ENCODE assay signal across 8 cellular contexts in genomic region chr5:150904479-150905311, GRCh38. TPM values are rescaled to one million over a fixed set of nuclear protein-coding genes. Genes with fewer than 3 reads are reported as not detected.
DNase-seq lines count a peak whose midpoint lies in the region; ATAC-seq and TF ChIP-seq lines count a peak whose summit lies in the region.

Gene ZNF300, minus strand, starts transcription at chr5:150904980. Its CDS starts 1,825 bp downstream, at chr5:150903155.

- no peaks in the 10 kb centered on the region for H3K36me3 ChIP-seq in MM.1S (replicated peaks; ENCODE audit: insufficient read depth, low read length)

- no peaks in the 10 kb centered on the region for H3K4me1 Mint-ChIP-seq in effector memory CD8-positive, alpha-beta T cell (ENCODE audit: low read depth in 2 of 2)

- no peaks in the 10 kb centered on the region for H3K79me2 ChIP-seq in MM.1S (ENCODE audit: low read length)

- no peaks in the 10 kb centered on the region for H4K20me1 ChIP-seq in MM.1S (ENCODE audit: insufficient read depth, low read length)

- H3K4me3 Mint-ChIP-seq in effector memory CD8-positive, alpha-beta T cell = peak within 1 kb of the TSS; percentile 66 to 73

- H3K9me2 ChIP-seq in MM.1S (replicated peaks; ENCODE audit: insufficient read depth, low read length) = no peaks in the 10 kb centered on the region

- no peak within 1 kb of the TSS for H3K4me2 ChIP-seq in MM.1S (ENCODE audit: low read depth, low read length)

- DNase-seq in NCI-H2171 treated with DMSO at 0.1 percent for 48 hours (lab: John Stamatoyannopoulos, UW) (peak; percentile 89), lower leg skin (ENCODE audit: low spot score in 2 of 2) (peak; percentile 77 to 95), MM.1S (no peak), SW480 (ENCODE audit: low spot score) (no peak)
- DNase-seq in activated CD8-positive, alpha-beta memory T cell treated with anti-CD3 and anti-CD28 coated beads for 48 hours (ENCODE audit: low read depth in 2 of 3, low spot score in 2 of 3) = peak; percentile 7 to 19 (median 11)
- DNase-seq in effector memory CD8-positive, alpha-beta T cell = peak; percentile 2 to 31 (median 8)
- peak; percentile 5 to 28 for DNase-seq in stimulated activated CD4-positive, alpha-beta T cell treated with anti-CD3 and anti-CD28 coated beads, Interleukin-2, amount 100 ng/mL, for 48 hours

- H3K27me3 Mint-ChIP-seq in effector memory CD8-positive, alpha-beta T cell = peaks cover 25 to 28% of the 10 kb centered on the region in 2 donors

- TF ChIP-seq POLR2A in lower leg skin (IDR thresholded peaks at IDR 0.05) = no peak

- H3K27ac ChIP-seq in MM.1S (ENCODE audit: low read length) = no peak within 1 kb of the TSS

- TF ChIP-seq CTCF in lower leg skin (IDR thresholded peaks at IDR 0.05) (no peak), MM.1S (IDR thresholded peaks at IDR 0.05; ENCODE audit: low read length) (no peak)

- H3K36me3 Mint-ChIP-seq in effector memory CD8-positive, alpha-beta T cell (ENCODE audit: insufficient read depth) = no peaks in the 10 kb centered on the region

- no peak within 1 kb of the TSS for H2AFZ ChIP-seq in MM.1S (ENCODE audit: low read length)

- peak within 1 kb of the TSS; percentile 40 for H3K4me3 ChIP-seq in lower leg skin (ENCODE audit: low read depth, poor library complexity, severe bottlenecking)
- H3K4me3 ChIP-seq in MM.1S (ENCODE audit: low read length) = no peak within 1 kb of the TSS

- peaks cover 24 to 31% of the 10 kb centered on the region in 2 donors for H3K9me3 Mint-ChIP-seq in effector memory CD8-positive, alpha-beta T cell

- intact Hi-C loops in lower leg skin (cut with DNase I; ENCODE audit: low total_unique reads) = no loop called here

- H3K27me3 ChIP-seq in MM.1S (replicated peaks; ENCODE audit: insufficient read depth, low read length) = no peaks in the 10 kb centered on the region

- WGBS in lower leg skin, 2 donors = 5 to 7% methylated on average over 36 of the region's 36 CpGs

- no peaks in the 10 kb centered on the region for H3K9me3 ChIP-seq in MM.1S (replicated peaks; ENCODE audit: insufficient read depth, low read length)

- H3K4me1 ChIP-seq in MM.1S (ENCODE audit: low read length) = no peaks in the 10 kb centered on the region

- no peak within 1 kb of the TSS for H3K9ac ChIP-seq in MM.1S (ENCODE audit: low read length)

- peak within 1 kb of the TSS in 1 of 2 donors; percentile 59 for H3K27ac Mint-ChIP-seq in effector memory CD8-positive, alpha-beta T cell

- peak; percentile 92 for ATAC-seq in GM19351 (IDR thresholded peaks at IDR 0.05; ENCODE audit: unreplicated experiment)
- ATAC-seq in effector memory CD8-positive, alpha-beta T cell (replicated peaks) = peak; percentile 88

- no peaks in the 10 kb centered on the region for H3F3A ChIP-seq in MM.1S (ENCODE audit: insufficient read depth, low read length)

RNA-seq across cellular contexts. Expression of gene ZNF300, which starts in this region (rescaled TPM):
- 1 to 10 TPM in 3 of 4 donors, under 1 TPM in 1; 0.80 to 1.8 (median 1.4) TPM for total RNA-seq in lower leg skin

Comparison
In these comparisons a context has a peak if more than half of its experiments do, and no peak if none do; other contexts are left out.
1. DNase-seq: peak in NCI-H2171 treated with DMSO at 0.1 percent for 48 hours (single experiment), activated CD8-positive, alpha-beta memory T cell treated with anti-CD3 and anti-CD28 coated beads for 48 hours (3 of 3), effector memory CD8-positive, alpha-beta T cell (3 of 3), lower leg skin (2 of 2) and stimulated activated CD4-positive, alpha-beta T cell treated with anti-CD3 and anti-CD28 coated beads, Interleukin-2, amount 100 ng/mL, for 48 hours (2 of 2); none in MM.1S (single experiment) and SW480 (single experiment).